In the genomic region with DNA sequence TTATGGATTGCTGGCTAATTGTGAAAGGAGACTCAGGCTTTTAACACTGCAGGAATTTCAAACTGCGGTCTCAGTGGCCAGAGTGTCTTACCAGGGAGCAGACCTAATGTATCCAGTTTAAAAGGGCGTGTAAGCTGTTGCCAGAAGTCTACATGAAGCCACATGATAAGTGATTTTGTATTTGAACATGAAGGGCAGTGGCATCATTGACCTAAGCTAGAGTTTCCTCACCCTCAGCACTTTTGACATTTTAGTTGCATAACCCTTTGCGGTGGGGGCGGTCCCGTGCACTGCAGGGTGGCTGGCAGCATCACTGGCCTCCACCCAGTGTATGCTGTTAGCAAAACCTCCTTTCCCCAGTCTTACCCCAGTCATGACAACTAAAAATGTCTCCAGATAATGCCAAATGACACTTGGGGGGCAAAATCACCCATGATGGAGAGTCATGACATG, we compare ENCODE assay signal across 7 cellular contexts. TPM values are rescaled to one million over a fixed set of nuclear protein-coding genes. Genes with fewer than 3 reads are reported as not detected.
DNase-seq lines count a peak whose midpoint lies in the region; ATAC-seq and TF ChIP-seq lines count a peak whose summit lies in the region.

No MANE protein-coding gene starts in this region.

- ATAC-seq in GM19324 (IDR thresholded peaks at IDR 0.05; ENCODE audit: low FRiP score, unreplicated experiment) (peak; percentile 66), HG03095 (IDR thresholded peaks at IDR 0.05; ENCODE audit: unreplicated experiment) (peak; percentile 56), Right ventricle myocardium inferior (peak; percentile 74)
- ATAC-seq in activated CD4-positive, CD25-positive, alpha-beta regulatory T cell treated with anti-CD3 and anti-CD28 coated beads, Interleukin-2, amount 50 U/mL, for 24 hours: peak; percentile 76 to 82

- H3K9me3 Mint-ChIP-seq in endothelial cell (ENCODE audit: unreplicated experiment): no peaks in the 10 kb centered on the region

- peaks cover 7% of the 10 kb centered on the region for H3K36me3 Mint-ChIP-seq in endothelial cell (ENCODE audit: low read depth, unreplicated experiment)

- no peaks in the 10 kb centered on the region for H3K27me3 Mint-ChIP-seq in endothelial cell (ENCODE audit: unreplicated experiment)

- intact Hi-C loops in Right ventricle myocardium inferior (cut with DNase I): no loop called here

- peaks cover 17% of the 10 kb centered on the region for H3K4me1 Mint-ChIP-seq in endothelial cell (ENCODE audit: unreplicated experiment)

- no peak overlapping the region for H3K27ac Mint-ChIP-seq in endothelial cell (ENCODE audit: unreplicated experiment)

- H3K4me3 Mint-ChIP-seq in endothelial cell (ENCODE audit: unreplicated experiment): no peak overlapping the region

- DNase-seq in Right ventricle myocardium inferior (ENCODE audit: missing footprints) (peak; percentile 86), NCI-H524 (lab: John Stamatoyannopoulos, UW) (no peak), endothelial cell (ENCODE audit: low spot score) (no peak)
- peak; percentile 33 for DNase-seq in stimulated activated naive CD4-positive, alpha-beta T cell treated with Interleukin-2 at 50 U/mL for 16 hours (lab: John Stamatoyannopoulos, UW)

- TF ChIP-seq CTCF in endothelial cell (IDR thresholded peaks at IDR 0.05; ENCODE audit: unreplicated experiment): no peak

RNA-seq across cellular contexts. Expression of gene GPR18, which starts 23.7 kb away (rescaled TPM):
- total RNA-seq in Right ventricle myocardium inferior (not detected), endothelial cell (ENCODE audit: unreplicated experiment) (not detected)

RNA-seq across cellular contexts. Expression of gene GPR183, which starts 25.4 kb away (rescaled TPM):
- total RNA-seq in Right ventricle myocardium inferior (2.7 TPM), endothelial cell (ENCODE audit: unreplicated experiment) (not detected)

Comparison
In these comparisons a context has a peak if more than half of its experiments do, and no peak if none do; other contexts are left out.
1. DNase-seq: peak in Right ventricle myocardium inferior (single experiment) and stimulated activated naive CD4-positive, alpha-beta T cell treated with Interleukin-2 at 50 U/mL for 16 hours (single experiment); none in NCI-H524 (0 of 2) and endothelial cell (single experiment).
2. Peak in every context shown above with its lines, with median percentiles within 50 percentile points of each other: ATAC-seq.